In the genomic region with DNA sequence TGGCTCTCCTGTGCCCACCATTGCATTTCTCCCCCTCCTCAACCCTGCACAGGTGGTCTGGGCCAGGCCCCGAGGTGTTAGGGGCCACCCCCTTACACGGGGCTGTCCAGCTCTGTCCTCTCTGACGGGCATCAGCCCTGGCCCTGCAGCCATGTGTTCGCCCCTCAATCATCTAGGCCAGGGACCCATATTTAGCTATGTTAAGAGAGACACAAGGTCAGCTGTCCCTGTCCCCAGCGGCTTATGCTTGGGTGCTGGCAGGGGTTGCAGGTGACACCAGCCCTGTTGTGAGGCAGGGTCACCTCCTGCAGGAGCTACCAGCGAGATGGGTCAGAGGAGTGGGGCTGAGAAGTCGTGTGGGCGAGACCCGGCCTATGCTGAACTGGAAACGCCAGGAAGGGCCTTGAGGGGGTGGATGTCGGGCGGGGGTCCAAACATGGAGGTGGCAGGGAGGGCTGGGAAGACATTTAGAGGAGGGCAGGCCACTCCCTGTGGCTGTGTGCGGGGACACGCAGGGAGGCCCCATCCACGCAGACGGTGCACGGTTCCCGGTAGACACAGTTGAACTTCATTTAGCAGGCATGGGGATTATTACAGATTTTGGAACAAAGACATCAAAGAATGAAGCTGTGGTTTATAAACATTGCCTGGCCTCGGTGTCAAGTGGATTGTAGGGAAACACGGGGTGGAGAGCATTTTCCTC, we compare ENCODE assay signal across 12 cellular contexts.
A peak's percentile ranks its signal among the peaks of the same experiment; 100 is the strongest.
DNase-seq lines count a peak whose midpoint lies in the region; ATAC-seq lines count a peak whose summit lies in the region.
"Had no signal": no experiment of that assay in that cellular context is flagged by ENCODE, and none has a peak within 500 bp of the region (broad histone marks: within the 10 kb centered on the region; RNA-seq: fewer than 3 reads in every experiment).

No MANE protein-coding gene starts in this region.

- H3K4me3 ChIP-seq in CD4-positive, CD25-positive, alpha-beta regulatory T cell (ENCODE audit: low read depth, low read length), result no peak overlapping the region
- no peak overlapping the region for H3K4me3 ChIP-seq in trophoblast cell (ENCODE audit: low read depth, low read length)

- no peak for DNase-seq in CD4-positive, CD25-positive, alpha-beta regulatory T cell
- no peak for DNase-seq in central memory CD8-positive, alpha-beta T cell (ENCODE audit: low spot score in 2 of 2)
- DNase-seq in trophoblast cell (no peak), cerebellum (ENCODE audit: low spot score) (no peak), HuH-7 (ENCODE audit: low spot score) (no peak), Right ventricle myocardium inferior (ENCODE audit: missing footprints) (no peak)
- no peak for DNase-seq in activated effector memory CD4-positive, alpha-beta T cell treated with anti-CD3 and anti-CD28 coated beads, Interleukin-2, amount 50 U/mL, for 16 hours
- DNase-seq: activated T-cell treated with anti-CD3 and anti-CD28 coated beads, Interleukin-2, amount 50 U/mL, for 48 hours; CD4-positive, alpha-beta T cell; stimulated activated CD4-positive, alpha-beta T cell treated with anti-CD3 and anti-CD28 coated beads, Interleukin-1b, Interleukin-23, amount 100 ng/mL, for 48 hours; stimulated activated naive CD4-positive, alpha-beta T cell had no signal

- H3K4me3 Mint-ChIP-seq in CD4-positive, CD25-positive, alpha-beta regulatory T cell, result peak overlapping the region in 1 of 4 donors; percentile 61
- H3K4me3 Mint-ChIP-seq in central memory CD8-positive, alpha-beta T cell, result no peak overlapping the region
- H3K4me3 Mint-ChIP-seq: CD4-positive, alpha-beta T cell had no signal

- H2BK5ac ChIP-seq in trophoblast cell (ENCODE audit: low read depth, low read length, poor library complexity), result no peak overlapping the region

- peaks cover 24 to 53% (median 33%) of the 10 kb centered on the region in 4 donors for H3K4me1 Mint-ChIP-seq in CD4-positive, CD25-positive, alpha-beta regulatory T cell
- H3K4me1 Mint-ChIP-seq in central memory CD8-positive, alpha-beta T cell, result peaks cover 40% of the 10 kb centered on the region

- no peak overlapping the region for H4K8ac ChIP-seq in trophoblast cell (ENCODE audit: low read depth, low read length)

- WGBS in trophoblast cell (ENCODE audit: extremely low coverage, insufficient coverage, insufficient read length), result no CpG with 5 or more reads among the region's 20 CpGs

- H3K4me2 ChIP-seq in trophoblast cell (ENCODE audit: low read length), result no peak overlapping the region

- no peak overlapping the region for H3K4ac ChIP-seq in trophoblast cell (ENCODE audit: low read depth, low read length)

- intact Hi-C loops in Right ventricle myocardium inferior (cut with DNase I), result no loop called here

- peak overlapping the region; percentile 12 for H4K91ac ChIP-seq in trophoblast cell (ENCODE audit: low read depth, low read length)

- H3K27me3 ChIP-seq in CD4-positive, CD25-positive, alpha-beta regulatory T cell (ENCODE audit: control insufficient read depth, insufficient read depth, low read length), result no peaks in the 10 kb centered on the region
- no peaks in the 10 kb centered on the region for H3K27me3 ChIP-seq in trophoblast cell (ENCODE audit: insufficient read depth, low read length)

- H3K27ac Mint-ChIP-seq in CD4-positive, CD25-positive, alpha-beta regulatory T cell, result peak overlapping the region in 2 of 3 donors; percentile 31 to 92
- peak overlapping the region; percentile 59 for H3K27ac Mint-ChIP-seq in central memory CD8-positive, alpha-beta T cell (ENCODE audit: low read depth)
- H3K27ac Mint-ChIP-seq: CD4-positive, alpha-beta T cell had no signal

- peak overlapping the region; percentile 60 for H2AK5ac ChIP-seq in trophoblast cell (ENCODE audit: low read length)

- H3K23ac ChIP-seq in trophoblast cell (ENCODE audit: low read length), result no peak overlapping the region

- H3K36me3 ChIP-seq in CD4-positive, CD25-positive, alpha-beta regulatory T cell (ENCODE audit: control insufficient read depth, insufficient read depth, low read length), result peaks cover 7% of the 10 kb centered on the region
- H3K36me3 ChIP-seq in KOPT-K1 (ENCODE audit: insufficient read depth, low read length) (peaks cover 83% of the 10 kb centered on the region), trophoblast cell (ENCODE audit: control insufficient read depth in 1 of 2, insufficient read depth in 2 of 2, low read length in 2 of 2) (peaks cover under 1 to 9% of the 10 kb centered on the region in 2 experiments)

- no peak overlapping the region for H3K9ac ChIP-seq in trophoblast cell (ENCODE audit: low read length)

- H3K9me3 Mint-ChIP-seq in CD4-positive, CD25-positive, alpha-beta regulatory T cell, result no peaks in the 10 kb centered on the region
- no peaks in the 10 kb centered on the region for H3K9me3 Mint-ChIP-seq in central memory CD8-positive, alpha-beta T cell
- H3K9me3 Mint-ChIP-seq: CD4-positive, alpha-beta T cell had no signal

- H3K18ac ChIP-seq in trophoblast cell (ENCODE audit: low read length), result no peak overlapping the region

- H4K12ac ChIP-seq in trophoblast cell (ENCODE audit: low read depth, low read length), result no peak overlapping the region

- no peak overlapping the region for H3K27ac ChIP-seq in CD4-positive, CD25-positive, alpha-beta regulatory T cell (ENCODE audit: insufficient read depth, low read length, poor library complexity, severe bottlenecking)
- H3K27ac ChIP-seq in KOPT-K1 (ENCODE audit: low read depth, low read length, poor library complexity, severe bottlenecking), result peak overlapping the region; percentile 77
- no peak overlapping the region for H3K27ac ChIP-seq in trophoblast cell (ENCODE audit: low read depth, low read length)

- H3K36me3 Mint-ChIP-seq in CD4-positive, CD25-positive, alpha-beta regulatory T cell, result peaks cover 27% of the 10 kb centered on the region
- H3K36me3 Mint-ChIP-seq in central memory CD8-positive, alpha-beta T cell (ENCODE audit: insufficient read depth), result peaks cover 13% of the 10 kb centered on the region

- no peaks in the 10 kb centered on the region for H3K9me3 ChIP-seq in CD4-positive, CD25-positive, alpha-beta regulatory T cell (ENCODE audit: control insufficient read depth in 2 of 2, low read length in 2 of 2)
- H3K9me3 ChIP-seq in KOPT-K1 (ENCODE audit: insufficient read depth, low read length, poor library complexity, severe bottlenecking) (no peaks in the 10 kb centered on the region), trophoblast cell (ENCODE audit: insufficient read depth, low read depth, low read length) (peaks cover 3% of the 10 kb centered on the region)

- no peaks in the 10 kb centered on the region for H3K79me2 ChIP-seq in trophoblast cell (ENCODE audit: control insufficient read depth, insufficient read depth, low read length, poor library complexity)

- H3K79me1 ChIP-seq in trophoblast cell (ENCODE audit: low read length), result peaks cover 13% of the 10 kb centered on the region

- no peak overlapping the region for H3K14ac ChIP-seq in trophoblast cell (ENCODE audit: low read length)

- peaks cover 41% of the 10 kb centered on the region for H3K4me1 ChIP-seq in CD4-positive, CD25-positive, alpha-beta regulatory T cell (ENCODE audit: control insufficient read depth, insufficient read depth, low read length, poor library complexity, severe bottlenecking)
- peaks cover 14 to 15% of the 10 kb centered on the region in 2 experiments for H3K4me1 ChIP-seq in trophoblast cell (ENCODE audit: control insufficient read depth in 1 of 2, insufficient read depth in 2 of 2, low read length in 2 of 2)

- H3K27me3 Mint-ChIP-seq in CD4-positive, CD25-positive, alpha-beta regulatory T cell, result no peaks in the 10 kb centered on the region
- H3K27me3 Mint-ChIP-seq in central memory CD8-positive, alpha-beta T cell, result no peaks in the 10 kb centered on the region
- H3K27me3 Mint-ChIP-seq: CD4-positive, alpha-beta T cell had no signal

- no peak overlapping the region for H2BK120ac ChIP-seq in trophoblast cell (ENCODE audit: insufficient read depth, low read length, poor library complexity)

- H2BK12ac ChIP-seq in trophoblast cell (ENCODE audit: low read length), result peak overlapping the region; percentile 38

- no peak overlapping the region for H2AFZ ChIP-seq in trophoblast cell (ENCODE audit: insufficient read depth, low read length, poor library complexity)

- ATAC-seq in CD4-positive, CD25-positive, alpha-beta regulatory T cell (ENCODE audit: low read depth in 2 of 2), result no peak
- ATAC-seq in central memory CD8-positive, alpha-beta T cell (replicated peaks; ENCODE audit: extremely low read depth, poor library complexity, severe bottlenecking), result no peak
- ATAC-seq in Right ventricle myocardium inferior, result no peak
